Comparison of ENCODE assay signal across 10 cellular contexts in the genomic region with DNA sequence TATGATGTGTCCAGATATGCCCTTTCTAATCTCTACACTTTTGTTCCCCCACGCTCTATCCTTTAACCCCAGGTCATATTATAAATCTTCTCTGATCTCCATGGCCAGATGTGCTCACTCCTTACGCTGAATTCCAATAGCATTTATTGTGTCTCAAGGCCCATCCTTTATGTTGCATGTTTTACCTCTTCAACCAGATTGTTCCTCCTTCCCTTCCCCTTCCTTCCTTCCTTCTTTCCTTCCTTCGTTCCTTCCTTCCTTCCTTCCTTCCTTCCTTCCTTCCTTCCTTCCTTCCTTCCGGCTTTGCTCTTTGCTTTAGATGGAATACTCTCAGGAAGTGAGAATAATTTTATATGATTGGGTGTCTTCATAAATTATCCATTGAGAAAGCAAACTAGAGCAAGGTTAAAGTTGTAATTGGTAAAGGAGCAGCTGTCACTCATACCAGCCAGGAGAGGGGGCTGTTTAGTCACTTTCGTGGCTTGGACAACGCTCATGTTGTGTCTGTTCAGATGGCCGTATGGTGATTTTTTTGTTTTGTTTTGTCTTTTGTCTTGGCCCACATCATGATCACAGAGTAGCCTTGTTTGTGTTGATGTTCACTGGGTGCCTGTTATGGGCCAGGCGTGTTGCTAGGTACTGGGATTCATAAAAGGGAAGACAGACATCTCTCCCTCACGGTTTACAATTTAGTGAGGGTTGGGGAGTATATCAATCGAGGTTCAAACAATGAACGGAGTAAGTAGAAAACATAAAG.
DNase-seq lines count a peak whose midpoint lies in the region; ATAC-seq, FAIRE-seq and TF ChIP-seq lines count a peak whose summit lies in the region.
"Had no signal": no experiment of that assay in that cellular context is flagged by ENCODE, and none has a peak within 500 bp of the region (broad histone marks: within the 10 kb centered on the region; RNA-seq: fewer than 3 reads in every experiment).

No MANE protein-coding gene starts in this region.

- H2AFZ ChIP-seq in HCT116 (ENCODE audit: low read depth, low read length, poor library complexity, severe bottlenecking) (peak overlapping the region; percentile 100), H1 (ENCODE audit: low read length) (peak overlapping the region; percentile 96), neural progenitor cell (replicated peaks) (peak overlapping the region; percentile 99)

- H3K9ac ChIP-seq in HCT116 (ENCODE audit: low read length) (no peak overlapping the region), H1 (replicated peaks in 1 of 4; ENCODE audit: extremely low read depth in 1 of 4, low read depth in 3 of 4, low read length in 3 of 4) (no peak overlapping the region), neural progenitor cell (no peak overlapping the region)

- H2BK5ac ChIP-seq in H1 (ENCODE audit: low read depth, low read length) = no peak overlapping the region

- H3K18ac ChIP-seq in H1 (ENCODE audit: extremely low read depth, low read length) = no peak overlapping the region

- ATAC-seq in HCT116 (peak; percentile 95), left lobe of liver (no peak), HG02763 (IDR thresholded peaks at IDR 0.05; ENCODE audit: unreplicated experiment) (no peak)

- RAD21 ChIA-PET in HCT116 (lab: Charles Lee; ENCODE audit: low non-redundant PET in 1 of 2, low total read pairs in 2 of 2, uncharacterized antibody in 2 of 2, unreplicated experiment in 2 of 2) = no interaction called here

- no peaks in the 10 kb centered on the region for H3K79me2 ChIP-seq in HCT116 (ENCODE audit: insufficient read depth, low read length)
- no peaks in the 10 kb centered on the region for H3K79me2 ChIP-seq in H1 (ENCODE audit: control insufficient read depth in 1 of 2, insufficient read depth in 2 of 2, low read length in 2 of 2)
- H3K79me2 ChIP-seq in neural progenitor cell (ENCODE audit: low read depth) = no peaks in the 10 kb centered on the region

- H4K91ac ChIP-seq in H1 (replicated peaks; ENCODE audit: insufficient read length, low read length) = no peak overlapping the region

- H3K27me3 ChIP-seq in HCT116 (ENCODE audit: insufficient read depth, low read length) = no peaks in the 10 kb centered on the region
- H3K27me3 ChIP-seq in H1 (replicated peaks in 1 of 4; ENCODE audit: control insufficient read depth in 3 of 4, extremely low read depth in 1 of 4, insufficient read depth in 3 of 4, low read length in 3 of 4) = no peaks in the 10 kb centered on the region
- no peaks in the 10 kb centered on the region for H3K27me3 ChIP-seq in neural progenitor cell
- H3K27me3 ChIP-seq: ovary, SJSA1 had no signal

- H3K9me3 ChIP-seq in HCT116 (ENCODE audit: control insufficient read depth in 1 of 2, insufficient read depth in 1 of 2, low read depth in 1 of 2, low read length in 2 of 2) (no peaks in the 10 kb centered on the region), H1 (ENCODE audit: insufficient read depth in 2 of 2, low read depth in 1 of 2, low read length in 1 of 2) (no peaks in the 10 kb centered on the region), neural progenitor cell (ENCODE audit: low read depth) (no peaks in the 10 kb centered on the region)
- H3K9me3 ChIP-seq: ovary, SJSA1 had no signal

- TF ChIP-seq RAD21 in HCT116 (IDR thresholded peaks at IDR 0.05; ENCODE audit: low read depth) (peak; percentile 75), H1 (IDR thresholded peaks at IDR 0.05 in 1 of 2, conservative IDR thresholded peaks at IDR 0.05 in 1 of 2; ENCODE audit: low read depth in 2 of 2, low read length in 2 of 2) (peak; percentile 85 to 88)

- H2BK15ac ChIP-seq in H1 (ENCODE audit: low read length) = no peak overlapping the region

- H3K79me1 ChIP-seq in H1 (ENCODE audit: low read depth, low read length) = no peaks in the 10 kb centered on the region

- no peak overlapping the region for H3K23ac ChIP-seq in H1 (ENCODE audit: insufficient read length)

- no peaks in the 10 kb centered on the region for H3F3A ChIP-seq in neural progenitor cell (ENCODE audit: low read depth)

- H3K4me3 ChIP-seq in HCT116 (replicated peaks in 1 of 2; ENCODE audit: low read depth in 1 of 2, low read length in 2 of 2) = no peak overlapping the region
- no peak overlapping the region for H3K4me3 ChIP-seq in H1 (ENCODE audit: extremely low read depth in 1 of 4, insufficient read depth in 2 of 4, low read depth in 3 of 4, low read length in 4 of 4)
- no peak overlapping the region for H3K4me3 ChIP-seq in neural progenitor cell
- H3K4me3 ChIP-seq: ovary, SJSA1 had no signal

- DNase-seq in EL (peak; percentile 65), HCT116 (ENCODE audit: low read depth, low spot score) (peak; percentile 60), NCI-H82 (lab: John Stamatoyannopoulos, UW) (peak; percentile 82), H1 (ENCODE audit: low read depth in 1 of 2, low spot score in 2 of 2) (peak; percentile 25 to 50), neural progenitor cell (ENCODE audit: low spot score) (peak; percentile 83), left lobe of liver (ENCODE audit: low spot score) (no peak)
- DNase-seq in activated CD4-positive, CD25-positive, alpha-beta regulatory T cell (lab: John Stamatoyannopoulos, UW) = no peak

- H4K20me1 ChIP-seq in HCT116 (ENCODE audit: insufficient read depth) = no peaks in the 10 kb centered on the region
- no peaks in the 10 kb centered on the region for H4K20me1 ChIP-seq in H1 (replicated peaks in 1 of 2; ENCODE audit: control insufficient read depth in 1 of 2, insufficient read depth in 2 of 2, low read length in 2 of 2)
- no peaks in the 10 kb centered on the region for H4K20me1 ChIP-seq in neural progenitor cell (ENCODE audit: low read depth)

- H3K4me1 Mint-ChIP-seq in neural progenitor cell = peaks cover 2% of the 10 kb centered on the region

- 53% methylated on average over 11 of the region's 11 CpGs; no CpG with 5 or more reads in 1 of the 2 experiments for WGBS in H1 (ENCODE audit: extremely low coverage in 1 of 2, insufficient coverage in 1 of 2, insufficient read length in 1 of 2, insufficient replicate concordance in 2 of 2, low coverage in 1 of 2, low lambda C conversion rate in 2 of 2, missing lambda C conversion rate in 1 of 2), 2 experiments

- H3K4me1 ChIP-seq in HCT116 (ENCODE audit: control insufficient read depth in 1 of 2, insufficient read depth in 2 of 2, low read length in 2 of 2) (peaks cover 0 to 3% of the 10 kb centered on the region in 2 experiments; a peak in 1 of 4 replicates), H1 (replicated peaks in 1 of 4; ENCODE audit: control insufficient read depth in 3 of 4, insufficient read depth in 4 of 4, low read length in 3 of 4) (peaks cover 0 to 2% (median 0%) of the 10 kb centered on the region in 4 experiments; a peak in 1 of 7 replicates), neural progenitor cell (peaks cover 5% of the 10 kb centered on the region)
- H3K4me1 ChIP-seq: SJSA1 had no signal

- no peak for TF ChIP-seq EP300 in H1 (IDR thresholded peaks at IDR 0.05; ENCODE audit: borderline replicate concordance in 1 of 2, low read depth in 2 of 2, low read length in 2 of 2)

- H3K56ac ChIP-seq in H1 (replicated peaks; ENCODE audit: insufficient read length, low read depth, low read length) = no peak overlapping the region

- H3K4me2 ChIP-seq in HCT116 (ENCODE audit: low read length) (peak overlapping the region; percentile 60), H1 (ENCODE audit: insufficient read depth in 1 of 2, low read depth in 2 of 2, low read length in 2 of 2) (peak overlapping the region in 1 of 2 experiments; percentile 44; a peak in 1 of 4 replicates), neural progenitor cell (peak overlapping the region; percentile 41)

- no peak overlapping the region for H3K4me3 Mint-ChIP-seq in neural progenitor cell

- no peaks in the 10 kb centered on the region for H3K36me3 Mint-ChIP-seq in neural progenitor cell

- no peaks in the 10 kb centered on the region for H3K36me3 ChIP-seq in HCT116 (ENCODE audit: control insufficient read depth in 1 of 2, insufficient read depth in 2 of 2, low read length in 2 of 2)
- no peaks in the 10 kb centered on the region for H3K36me3 ChIP-seq in H1 (ENCODE audit: control insufficient read depth in 2 of 4, insufficient read depth in 4 of 4, low read length in 3 of 4)
- no peaks in the 10 kb centered on the region for H3K36me3 ChIP-seq in neural progenitor cell
- H3K36me3 ChIP-seq: ovary, SJSA1 had no signal

- no peak overlapping the region for H4K8ac ChIP-seq in H1 (ENCODE audit: extremely low read depth, insufficient read depth, low read length)

- H2BK20ac ChIP-seq in H1 (ENCODE audit: low read length) = no peak overlapping the region

- TF ChIP-seq CTCF in HCT116 (IDR thresholded peaks at IDR 0.05 in 2 of 3, conservative IDR thresholded peaks at IDR 0.05 in 1 of 3; ENCODE audit: borderline replicate concordance in 1 of 3, insufficient read depth in 1 of 3, low read depth in 2 of 3, low read length in 2 of 3) = peak; percentile 58 to 86 (median 76); a peak in 5 of 6 replicates
- TF ChIP-seq CTCF in H1 (IDR thresholded peaks at IDR 0.05; ENCODE audit: control extremely low read depth in 1 of 3, insufficient read depth in 1 of 3, low read depth in 1 of 3, low read length in 3 of 3) = peak; percentile 53 to 87 (median 72)
- peak; percentile 86 for TF ChIP-seq CTCF in neural progenitor cell (IDR thresholded peaks at IDR 0.05)

- H3K14ac ChIP-seq in H1 (ENCODE audit: insufficient read length) = no peak overlapping the region

- no peak overlapping the region for H2AK5ac ChIP-seq in H1 (ENCODE audit: low read depth, low read length)

- TF ChIP-seq POLR2A in HCT116 (IDR thresholded peaks at IDR 0.05; ENCODE audit: borderline replicate concordance, extremely low read depth, insufficient read depth, insufficient read length) (no peak), H1 (IDR thresholded peaks at IDR 0.05; ENCODE audit: control extremely low read depth in 1 of 2, low read depth in 2 of 2, low read length in 2 of 2) (no peak)

- H2BK120ac ChIP-seq in H1 (replicated peaks; ENCODE audit: low read depth, low read length) = no peak overlapping the region

- no peak overlapping the region for H4K5ac ChIP-seq in H1 (ENCODE audit: insufficient read length, low read depth, low read length)

- H3K4ac ChIP-seq in H1 (replicated peaks; ENCODE audit: insufficient read length, low read depth, low read length) = no peak overlapping the region

- peaks cover 3% of the 10 kb centered on the region for H3K27me3 Mint-ChIP-seq in neural progenitor cell (ENCODE audit: insufficient read depth, low read depth)

- no TSS peak for BruUV-seq in HCT116 (replicated peaks; lab: Mats Ljungman, UMichigan)

- peak; percentile 73 for FAIRE-seq in H1 (lab: Jason Lieb, UNC)

- H3K23me2 ChIP-seq in H1 (ENCODE audit: low read depth, low read length) = no peaks in the 10 kb centered on the region

- intact Hi-C loops in HCT116 (cut with micrococcal nuclease) = loop anchor here (1.0 kb wide), 1 partner anchor 719 kb away; no protein-coding TSS in a partner anchor

- H3K9me3 Mint-ChIP-seq in neural progenitor cell = no peaks in the 10 kb centered on the region

- H2BK12ac ChIP-seq in H1 (ENCODE audit: low read depth, low read length) = no peak overlapping the region

- CTCF ChIA-PET in HCT116 (lab: Charles Lee) (interaction anchor here (1.2 to 2.4 kb wide), 3 partner anchors 9 to 101 kb away, joined by 3 to 8 read pairs (median 4); no protein-coding TSS in a partner anchor), H1 (lab: Charles Lee; ENCODE audit: partially characterized antibody) (interaction anchor here (0.6 to 3.3 kb wide), 31 partner anchors 10 to 1412 kb away, joined by 3 to 13 read pairs (median 4); no protein-coding TSS in a partner anchor)

- POLR2A ChIA-PET in HCT116 (lab: Charles Lee) (no interaction called here), H1 (lab: Charles Lee; ENCODE audit: partially characterized antibody) (no interaction called here)

- H3K9me2 ChIP-seq in HCT116 (ENCODE audit: insufficient read depth) = no peaks in the 10 kb centered on the region

- H3K27ac ChIP-seq in HCT116 (ENCODE audit: low read depth, low read length) (no peak overlapping the region), H1 (ENCODE audit: low read depth, low read length) (no peak overlapping the region), neural progenitor cell (no peak overlapping the region)
- H3K27ac ChIP-seq: ovary, SJSA1 had no signal

- no peak overlapping the region for H3K27ac Mint-ChIP-seq in neural progenitor cell

Comparison
In these comparisons a context has a peak if more than half of its experiments do, and no peak if none do; other contexts are left out.
1. DNase-seq: peak in EL (single experiment), HCT116 (single experiment), NCI-H82 (single experiment), H1 (2 of 2) and neural progenitor cell (single experiment); none in left lobe of liver (single experiment) and activated CD4-positive, CD25-positive, alpha-beta regulatory T cell (0 of 4).
2. Peak in every context shown above with its lines, with median percentiles within 50 percentile points of each other: H2AFZ ChIP-seq and CTCF ChIP-seq.